In the genomic region with DNA sequence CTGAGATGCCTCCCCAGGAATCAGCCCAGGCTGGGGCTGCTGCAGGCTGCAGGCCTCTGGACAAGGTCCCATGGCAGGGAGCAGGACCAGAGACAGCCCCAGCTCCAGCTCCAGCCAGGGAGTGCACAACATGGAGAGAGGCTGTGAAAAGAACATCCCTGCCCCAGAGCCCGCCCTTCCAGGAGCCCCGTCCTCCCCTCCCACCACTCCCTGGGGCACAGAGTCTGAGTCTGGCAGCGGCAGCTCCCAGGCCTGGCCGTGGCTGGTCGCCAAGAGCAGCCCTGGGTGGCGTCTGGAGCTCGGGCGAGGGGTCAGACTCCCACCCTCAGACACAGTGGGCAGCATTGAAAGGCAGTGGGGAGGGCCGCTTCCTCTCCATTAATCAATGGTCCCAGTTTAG, we compare ENCODE assay signal across 17 cellular contexts.
"Had no signal": no experiment of that assay in that cellular context is flagged by ENCODE, and none has a peak within 500 bp of the region (broad histone marks: within the 10 kb centered on the region; RNA-seq: fewer than 3 reads in every experiment).

No MANE protein-coding gene starts in this region.

- H3K4me3 Mint-ChIP-seq: activated CD4-positive, alpha-beta memory T cell treated with anti-CD3 and anti-CD28 coated beads for 36 hours; activated CD4-positive, alpha-beta T cell treated with anti-CD3 and anti-CD28 coated beads for 36 hours; activated CD8-positive, alpha-beta memory T cell treated with anti-CD3 and anti-CD28 coated beads, Interleukin-2, amount 10 ng/mL, durations not matched to agents 7 days and 5 days; naive thymus-derived CD8-positive, alpha-beta T cell had no signal

- H3K9me3 ChIP-seq: colonic mucosa, esophagus muscularis mucosa, left lung, transverse colon, vagina had no signal

- H3K27me3 Mint-ChIP-seq: activated CD4-positive, alpha-beta memory T cell treated with anti-CD3 and anti-CD28 coated beads for 36 hours; activated CD4-positive, alpha-beta T cell treated with anti-CD3 and anti-CD28 coated beads for 36 hours; activated CD8-positive, alpha-beta memory T cell treated with anti-CD3 and anti-CD28 coated beads, Interleukin-2, amount 10 ng/mL, durations not matched to agents 7 days and 5 days; naive thymus-derived CD8-positive, alpha-beta T cell had no signal

- H3K4me1 Mint-ChIP-seq: activated CD4-positive, alpha-beta T cell treated with anti-CD3 and anti-CD28 coated beads for 36 hours; activated CD8-positive, alpha-beta memory T cell treated with anti-CD3 and anti-CD28 coated beads, Interleukin-2, amount 10 ng/mL, durations not matched to agents 7 days and 5 days; naive thymus-derived CD8-positive, alpha-beta T cell had no signal

- H3K9me3 Mint-ChIP-seq: activated CD4-positive, alpha-beta memory T cell treated with anti-CD3 and anti-CD28 coated beads for 36 hours; naive thymus-derived CD8-positive, alpha-beta T cell had no signal

- DNase-seq: activated CD4-positive, alpha-beta memory T cell treated with anti-CD3 and anti-CD28 coated beads for 36 hours; activated CD4-positive, alpha-beta T cell treated with anti-CD3 and anti-CD28 coated beads for 36 hours; activated CD8-positive, alpha-beta memory T cell treated with anti-CD3 and anti-CD28 coated beads, Interleukin-2, amount 10 ng/mL, durations not matched to agents 7 days and 5 days; activated naive CD4-positive, alpha-beta T cell treated with anti-CD3 and anti-CD28 coated beads, Interleukin-2, amount 50 U/mL, for 16 hours; activated T-cell treated with anti-CD3 and anti-CD28 coated beads, Interleukin-2, amount 50 U/mL, for 1 hour; colonic mucosa; islet precursor cell; left lung; naive thymus-derived CD8-positive, alpha-beta T cell; stimulated activated CD4-positive, alpha-beta T cell treated with anti-CD3 and anti-CD28 coated beads, Interleukin-4, amount 100 ng/mL, for 4 hours; stimulated activated CD8-positive, alpha-beta memory T cell treated with anti-CD3 and anti-CD28 coated beads, Interleukin-4, amount 100 ng/mL, for 48 hours; stimulated activated naive CD4-positive, alpha-beta T cell treated with Interleukin-2 at 50 U/mL for 16 hours; transverse colon had no signal

- H3K36me3 ChIP-seq: colonic mucosa, esophagus muscularis mucosa, left lung, transverse colon, vagina had no signal

- H3K27ac ChIP-seq: colonic mucosa, esophagus muscularis mucosa, hepatocyte, left lung, skin epidermis, vagina had no signal

- H3K27ac Mint-ChIP-seq: activated CD4-positive, alpha-beta memory T cell treated with anti-CD3 and anti-CD28 coated beads for 36 hours; activated CD4-positive, alpha-beta T cell treated with anti-CD3 and anti-CD28 coated beads for 36 hours; activated CD8-positive, alpha-beta memory T cell treated with anti-CD3 and anti-CD28 coated beads, Interleukin-2, amount 10 ng/mL, durations not matched to agents 7 days and 5 days had no signal

- H3K36me3 Mint-ChIP-seq: activated CD4-positive, alpha-beta memory T cell treated with anti-CD3 and anti-CD28 coated beads for 36 hours; activated CD8-positive, alpha-beta memory T cell treated with anti-CD3 and anti-CD28 coated beads, Interleukin-2, amount 10 ng/mL, durations not matched to agents 7 days and 5 days; naive thymus-derived CD8-positive, alpha-beta T cell had no signal

- ATAC-seq: activated CD4-positive, alpha-beta T cell treated with anti-CD3 and anti-CD28 coated beads for 36 hours; activated CD8-positive, alpha-beta memory T cell treated with anti-CD3 and anti-CD28 coated beads, Interleukin-2, amount 10 ng/mL, durations not matched to agents 7 days and 5 days; left lung; naive thymus-derived CD8-positive, alpha-beta T cell had no signal

- H3K4me3 ChIP-seq: colonic mucosa, esophagus muscularis mucosa, hepatocyte, left lung, skin epidermis, transverse colon, vagina had no signal

- H3K4me1 ChIP-seq: colonic mucosa, transverse colon, vagina had no signal
